ENCODE assay signal across 10 cellular contexts in genomic region chr5:117189772-117190171, GRCh38.
"Had no signal": no experiment of that assay in that cellular context is flagged by ENCODE, and none has a peak within 500 bp of the region (broad histone marks: within the 10 kb centered on the region; RNA-seq: fewer than 3 reads in every experiment).

No MANE protein-coding gene starts in this region.

- H3K27ac ChIP-seq: KMS-11 had no signal

- DNase-seq: GOT3, H9, HCEC 1CT, HFFc6, IMR-90, Karpas-422, KBM-7 had no signal

- FAIRE-seq: H54, HTR-8/SVneo had no signal

- H3K27ac Mint-ChIP-seq: HFFc6 had no signal

- H3K4me3 Mint-ChIP-seq: H9, HFFc6 had no signal

- H3K9ac ChIP-seq: KMS-11 had no signal

- H3K4me2 ChIP-seq: KMS-11 had no signal
